ENCODE assay signal across 27 cellular contexts in the genomic region with DNA sequence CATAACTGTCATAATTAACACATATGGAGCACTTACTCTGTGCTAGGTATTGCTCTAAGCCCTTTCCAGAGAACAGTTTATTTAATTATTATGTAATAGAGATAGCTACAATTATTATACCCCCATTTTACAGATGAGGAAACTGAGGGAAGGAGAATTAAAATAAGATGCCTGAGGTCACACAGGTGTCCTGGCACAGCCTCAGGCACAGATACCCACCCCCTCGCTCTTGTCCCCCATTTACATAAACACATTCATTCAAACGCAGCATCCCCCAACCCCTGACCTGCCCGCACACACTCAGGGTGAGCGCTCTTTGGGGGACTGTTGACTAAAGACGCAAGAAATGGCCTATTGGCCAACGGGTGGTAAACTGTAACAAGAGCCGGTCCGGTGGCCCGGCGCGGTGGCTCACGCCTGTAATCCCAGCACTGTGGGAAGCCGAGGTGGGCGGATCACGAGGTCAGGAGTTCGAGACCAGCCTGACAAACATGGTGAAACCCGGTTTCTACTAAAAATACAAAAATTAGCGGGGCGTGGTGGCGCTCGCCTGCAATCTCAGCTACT. TPM values are rescaled to one million over a fixed set of nuclear protein-coding genes. Genes with fewer than 3 reads are reported as not detected.
DNase-seq lines count a peak whose midpoint lies in the region; ATAC-seq and TF ChIP-seq lines count a peak whose summit lies in the region.
"Had no signal": no experiment of that assay in that cellular context is flagged by ENCODE, and none has a peak within 500 bp of the region (broad histone marks: within the 10 kb centered on the region; RNA-seq: fewer than 3 reads in every experiment).

No MANE protein-coding gene starts in this region.

- H3K9me3 ChIP-seq in Peyer's patch (peaks cover 0 to 9% (median 0%) of the 10 kb centered on the region in 4 donors), HAP-1 (peaks cover 4% of the 10 kb centered on the region)
- H3K9me3 ChIP-seq: gastrocnemius medialis, SJSA1, transverse colon had no signal

- H3K27ac Mint-ChIP-seq in activated CD4-positive, alpha-beta memory T cell treated with anti-CD3 and anti-CD28 coated beads, Interleukin-2, amount 10 ng/mL, durations not matched to agents 7 days and 5 days, result peak overlapping the region; percentile 83
- no peak overlapping the region for H3K27ac Mint-ChIP-seq in activated CD4-positive, alpha-beta memory T cell treated with anti-CD3 and anti-CD28 coated beads for 36 hours
- H3K27ac Mint-ChIP-seq in Calu3 (ENCODE audit: unreplicated experiment), result peak overlapping the region; percentile 50
- no peak overlapping the region for H3K27ac Mint-ChIP-seq in central memory CD8-positive, alpha-beta T cell (ENCODE audit: low read depth)
- H3K27ac Mint-ChIP-seq in natural killer cell treated with Interleukin-12 subunit alpha and Interleukin-12 subunit beta and Interleukin-15 and Interleukin-18, amount 100 ng/mL, for 72 hours, result no peak overlapping the region
- H3K27ac Mint-ChIP-seq: activated CD4-positive, alpha-beta T cell treated with anti-CD3 and anti-CD28 coated beads for 36 hours; CD8-positive, alpha-beta T cell had no signal

- ATAC-seq in central memory CD8-positive, alpha-beta T cell (replicated peaks; ENCODE audit: extremely low read depth, poor library complexity, severe bottlenecking), result no peak
- ATAC-seq in natural killer cell treated with Interleukin-12 subunit alpha and Interleukin-12 subunit beta and Interleukin-15 and Interleukin-18, amount 100 ng/mL, for 72 hours, result no peak
- ATAC-seq: activated CD4-positive, alpha-beta T cell treated with anti-CD3 and anti-CD28 coated beads for 36 hours; CD8-positive, alpha-beta T cell; gastrocnemius medialis had no signal

- peaks cover 9% of the 10 kb centered on the region for H3K36me3 Mint-ChIP-seq in activated CD4-positive, alpha-beta memory T cell treated with anti-CD3 and anti-CD28 coated beads, Interleukin-2, amount 10 ng/mL, durations not matched to agents 7 days and 5 days (ENCODE audit: low read depth)
- H3K36me3 Mint-ChIP-seq in activated CD4-positive, alpha-beta memory T cell treated with anti-CD3 and anti-CD28 coated beads for 36 hours, result no peaks in the 10 kb centered on the region
- H3K36me3 Mint-ChIP-seq in Calu3 (ENCODE audit: insufficient read depth, unreplicated experiment), result peaks cover 41% of the 10 kb centered on the region
- peaks cover 16% of the 10 kb centered on the region for H3K36me3 Mint-ChIP-seq in central memory CD8-positive, alpha-beta T cell (ENCODE audit: insufficient read depth)
- H3K36me3 Mint-ChIP-seq in natural killer cell treated with Interleukin-12 subunit alpha and Interleukin-12 subunit beta and Interleukin-15 and Interleukin-18, amount 100 ng/mL, for 72 hours, result peaks cover 9% of the 10 kb centered on the region
- H3K36me3 Mint-ChIP-seq: CD8-positive, alpha-beta T cell had no signal

- H3K4me1 ChIP-seq in Peyer's patch (peaks cover 0 to 37% (median 22%) of the 10 kb centered on the region in 4 donors), HAP-1 (peaks cover 17% of the 10 kb centered on the region)

- POLR2A ChIA-PET in activated CD4-positive, alpha-beta memory T cell treated with anti-CD3 and anti-CD28 coated beads, Interleukin-2, amount 10 ng/mL, durations not matched to agents 7 days and 5 days (lab: Charles Lee), result interaction anchor here (3.1 kb wide), 1 partner anchor 24 kb away, joined by 13 read pairs; a partner anchor contains a TSS
- POLR2A ChIA-PET in activated CD4-positive, alpha-beta memory T cell treated with anti-CD3 and anti-CD28 coated beads for 36 hours (lab: Charles Lee), result no interaction called here

- no peak overlapping the region for H3K27ac ChIP-seq in Peyer's patch
- H3K27ac ChIP-seq: gastrocnemius medialis, SJSA1 had no signal

- no TSS peak for BruUV-seq in Calu3 (replicated peaks; lab: Mats Ljungman, UMichigan)

- peaks cover 42% of the 10 kb centered on the region for H3K4me1 Mint-ChIP-seq in activated CD4-positive, alpha-beta memory T cell treated with anti-CD3 and anti-CD28 coated beads, Interleukin-2, amount 10 ng/mL, durations not matched to agents 7 days and 5 days
- H3K4me1 Mint-ChIP-seq in activated CD4-positive, alpha-beta memory T cell treated with anti-CD3 and anti-CD28 coated beads for 36 hours (ENCODE audit: low read depth), result peaks cover 30% of the 10 kb centered on the region
- peaks cover 39% of the 10 kb centered on the region for H3K4me1 Mint-ChIP-seq in Calu3 (ENCODE audit: low read depth, unreplicated experiment)
- peaks cover 34% of the 10 kb centered on the region for H3K4me1 Mint-ChIP-seq in central memory CD8-positive, alpha-beta T cell
- peaks cover 33 to 39% of the 10 kb centered on the region in 2 donors for H3K4me1 Mint-ChIP-seq in natural killer cell treated with Interleukin-12 subunit alpha and Interleukin-12 subunit beta and Interleukin-15 and Interleukin-18, amount 100 ng/mL, for 72 hours (ENCODE audit: low read depth in 2 of 2)

- H3K27me3 ChIP-seq in Peyer's patch (peaks cover 0 to 46% of the 10 kb centered on the region in 2 donors), HAP-1 (ENCODE audit: low read depth) (no peaks in the 10 kb centered on the region)

- H3K4me3 Mint-ChIP-seq in activated CD4-positive, alpha-beta memory T cell treated with anti-CD3 and anti-CD28 coated beads, Interleukin-2, amount 10 ng/mL, durations not matched to agents 7 days and 5 days, result peak overlapping the region; percentile 9
- H3K4me3 Mint-ChIP-seq in activated CD4-positive, alpha-beta memory T cell treated with anti-CD3 and anti-CD28 coated beads for 36 hours, result no peak overlapping the region
- peak overlapping the region; percentile 79 for H3K4me3 Mint-ChIP-seq in Calu3 (ENCODE audit: low read depth, unreplicated experiment)
- H3K4me3 Mint-ChIP-seq in central memory CD8-positive, alpha-beta T cell, result peak overlapping the region; percentile 76
- H3K4me3 Mint-ChIP-seq in natural killer cell treated with Interleukin-12 subunit alpha and Interleukin-12 subunit beta and Interleukin-15 and Interleukin-18, amount 100 ng/mL, for 72 hours, result peak overlapping the region; percentile 93

- H3K27me3 Mint-ChIP-seq in activated CD4-positive, alpha-beta memory T cell treated with anti-CD3 and anti-CD28 coated beads, Interleukin-2, amount 10 ng/mL, durations not matched to agents 7 days and 5 days, result peaks cover 44% of the 10 kb centered on the region
- H3K27me3 Mint-ChIP-seq in activated CD4-positive, alpha-beta memory T cell treated with anti-CD3 and anti-CD28 coated beads for 36 hours, result peaks cover 59% of the 10 kb centered on the region
- H3K27me3 Mint-ChIP-seq in Calu3 (ENCODE audit: unreplicated experiment), result no peaks in the 10 kb centered on the region
- peaks cover 74% of the 10 kb centered on the region for H3K27me3 Mint-ChIP-seq in central memory CD8-positive, alpha-beta T cell
- H3K27me3 Mint-ChIP-seq in natural killer cell treated with Interleukin-12 subunit alpha and Interleukin-12 subunit beta and Interleukin-15 and Interleukin-18, amount 100 ng/mL, for 72 hours, result peaks cover 57 to 58% of the 10 kb centered on the region in 2 donors

- no peak for TF ChIP-seq POLR2A in Peyer's patch (IDR thresholded peaks at IDR 0.05)

- H3K36me3 ChIP-seq in Peyer's patch, result no peaks in the 10 kb centered on the region
- H3K36me3 ChIP-seq in HAP-1 (replicated peaks), result peaks cover 14% of the 10 kb centered on the region
- H3K36me3 ChIP-seq: gastrocnemius medialis, SJSA1, transverse colon had no signal

- CTCF ChIA-PET in activated CD4-positive, alpha-beta memory T cell treated with anti-CD3 and anti-CD28 coated beads, Interleukin-2, amount 10 ng/mL, durations not matched to agents 7 days and 5 days (lab: Charles Lee), result interaction anchor here (0.9 to 1.7 kb wide), 3 partner anchors 10 to 149 kb away, joined by 3 to 5 read pairs (median 4); a partner anchor contains a TSS
- CTCF ChIA-PET in activated CD4-positive, alpha-beta memory T cell treated with anti-CD3 and anti-CD28 coated beads for 36 hours (lab: Charles Lee), result interaction anchor here (1.2 kb wide), 2 partner anchors 99 to 143 kb away, joined by 3 to 6 read pairs; no protein-coding TSS in a partner anchor
- CTCF ChIA-PET in Calu3 (lab: Charles Lee), result interaction anchor here (0.6 to 1.3 kb wide), 4 partner anchors 36 to 159 kb away, joined by 3 to 5 read pairs (median 4); no protein-coding TSS in a partner anchor

- in situ Hi-C loops in HAP-1 (cut with MboI; ENCODE audit: low sequenced_read_pairs), result loop anchor here (5.0 kb wide), 1 partner anchor 97 kb away; no protein-coding TSS in a partner anchor

- no peak for TF ChIP-seq CTCF in Calu3 (IDR thresholded peaks at IDR 0.05; ENCODE audit: unreplicated experiment)
- no peak for TF ChIP-seq CTCF in Peyer's patch (IDR thresholded peaks at IDR 0.05)

- no peaks in the 10 kb centered on the region for H3K9me3 Mint-ChIP-seq in activated CD4-positive, alpha-beta memory T cell treated with anti-CD3 and anti-CD28 coated beads, Interleukin-2, amount 10 ng/mL, durations not matched to agents 7 days and 5 days
- no peaks in the 10 kb centered on the region for H3K9me3 Mint-ChIP-seq in activated CD4-positive, alpha-beta memory T cell treated with anti-CD3 and anti-CD28 coated beads for 36 hours
- H3K9me3 Mint-ChIP-seq in Calu3 (ENCODE audit: low read depth, unreplicated experiment), result no peaks in the 10 kb centered on the region
- H3K9me3 Mint-ChIP-seq in central memory CD8-positive, alpha-beta T cell, result no peaks in the 10 kb centered on the region
- no peaks in the 10 kb centered on the region for H3K9me3 Mint-ChIP-seq in natural killer cell treated with Interleukin-12 subunit alpha and Interleukin-12 subunit beta and Interleukin-15 and Interleukin-18, amount 100 ng/mL, for 72 hours
- H3K9me3 Mint-ChIP-seq: CD8-positive, alpha-beta T cell had no signal

- no peak for DNase-seq in activated CD4-positive, alpha-beta memory T cell treated with anti-CD3 and anti-CD28 coated beads, Interleukin-2, amount 10 ng/mL, durations not matched to agents 7 days and 5 days
- no peak for DNase-seq in activated CD4-positive, alpha-beta memory T cell treated with anti-CD3 and anti-CD28 coated beads for 36 hours
- DNase-seq in Calu3 (no peak), Peyer's patch (no peak), HAP-1 (ENCODE audit: low spot score in 2 of 2) (no peak), NCI-H1436 (lab: John Stamatoyannopoulos, UW) (no peak)
- no peak for DNase-seq in central memory CD8-positive, alpha-beta T cell (ENCODE audit: low spot score in 2 of 2)
- DNase-seq in natural killer cell treated with Interleukin-12 subunit alpha and Interleukin-12 subunit beta and Interleukin-15 and Interleukin-18, amount 100 ng/mL, for 72 hours (ENCODE audit: low spot score), result no peak
- DNase-seq: activated effector memory CD4-positive, alpha-beta T cell treated with Interleukin-2 at 50 U/mL for 16 hours; AML-193; CD8-positive, alpha-beta T cell; central memory CD4-positive, alpha-beta T cell; gastrocnemius medialis; GOT3; left colon; NCI-H1105; NCI-H2029 treated with DMSO at 0.1 percent for 48 hours; NCI-H69; occipital lobe; small intestine; stimulated activated CD4-positive, alpha-beta T cell treated with anti-CD3 and anti-CD28 coated beads, Interleukin-1b, Interleukin-23, amount 100 ng/mL, for 48 hours; stimulated activated CD8-positive, alpha-beta memory T cell treated with anti-CD3 and anti-CD28 coated beads, Interleukin-4, amount 100 ng/mL, for 48 hours; transverse colon had no signal

- intact Hi-C loops in activated CD4-positive, alpha-beta memory T cell treated with anti-CD3 and anti-CD28 coated beads for 36 hours (cut with micrococcal nuclease), result loop anchor here (5.0 to 10.0 kb wide), 2 partner anchors 97 to 150 kb away; no protein-coding TSS in a partner anchor
- intact Hi-C loops in Calu3 (cut with micrococcal nuclease; ENCODE audit: unreplicated experiment), result no loop called here

- no peak overlapping the region for H3K4me3 ChIP-seq in Peyer's patch
- no peak overlapping the region for H3K4me3 ChIP-seq in HAP-1
- H3K4me3 ChIP-seq: hepatocyte, SJSA1 had no signal

RNA-seq across cellular contexts. Expression of a gene that starts 2.1 kb away (rescaled TPM):
- 1 to 10 TPM; 3.7 TPM for total RNA-seq in activated CD4-positive, alpha-beta memory T cell treated with anti-CD3 and anti-CD28 coated beads, Interleukin-2, amount 10 ng/mL, durations not matched to agents 7 days and 5 days
- under 1 TPM; 0.15 to 0.19 TPM for total RNA-seq in activated CD4-positive, alpha-beta memory T cell treated with anti-CD3 and anti-CD28 coated beads for 36 hours
- total RNA-seq in Calu3 (2022) (5.3 and 7.6 TPM in 2 replicates), Peyer's patch (10 to 100 TPM in 1 of 4 donors, under 1 TPM in 1, not detected in 2; 0.67 to 11.6 TPM)
- 1 to 10 TPM in 1 of 2 donors, under 1 TPM in 1; 0.73 to 1.0 TPM for total RNA-seq in natural killer cell treated with Interleukin-12 subunit alpha and Interleukin-12 subunit beta and Interleukin-15 and Interleukin-18, amount 100 ng/mL, for 72 hours
- total RNA-seq: CD8-positive, alpha-beta T cell; gastrocnemius medialis; MCF 10A; occipital lobe had no signal

RNA-seq across cellular contexts. Expression of a gene that starts 23.3 kb away (rescaled TPM):
- total RNA-seq in activated CD4-positive, alpha-beta memory T cell treated with anti-CD3 and anti-CD28 coated beads, Interleukin-2, amount 10 ng/mL, durations not matched to agents 7 days and 5 days, result 100 to 1,000 TPM; 109 to 112 TPM
- 100 to 1,000 TPM; 169 to 173 TPM for total RNA-seq in activated CD4-positive, alpha-beta memory T cell treated with anti-CD3 and anti-CD28 coated beads for 36 hours
- total RNA-seq in Calu3 (2022), result 230 and 252 TPM in 2 replicates
- 100 to 1,000 TPM; 120 to 160 TPM for total RNA-seq in natural killer cell treated with Interleukin-12 subunit alpha and Interleukin-12 subunit beta and Interleukin-15 and Interleukin-18, amount 100 ng/mL, for 72 hours
- 100 to 1,000 TPM; 110 to 175 (median 163) TPM for total RNA-seq in Peyer's patch

Comparison
In these comparisons a context has a peak if more than half of its experiments do, and no peak if none do; other contexts are left out.
1. H3K27ac Mint-ChIP-seq: peak in activated CD4-positive, alpha-beta memory T cell treated with anti-CD3 and anti-CD28 coated beads, Interleukin-2, amount 10 ng/mL, durations not matched to agents 7 days and 5 days (single experiment) and Calu3 (single experiment); none in activated CD4-positive, alpha-beta memory T cell treated with anti-CD3 and anti-CD28 coated beads for 36 hours (single experiment), central memory CD8-positive, alpha-beta T cell (single experiment) and natural killer cell treated with Interleukin-12 subunit alpha and Interleukin-12 subunit beta and Interleukin-15 and Interleukin-18, amount 100 ng/mL, for 72 hours (0 of 2).